8 cellular contexts compared by ENCODE assay signal in the genomic region with DNA sequence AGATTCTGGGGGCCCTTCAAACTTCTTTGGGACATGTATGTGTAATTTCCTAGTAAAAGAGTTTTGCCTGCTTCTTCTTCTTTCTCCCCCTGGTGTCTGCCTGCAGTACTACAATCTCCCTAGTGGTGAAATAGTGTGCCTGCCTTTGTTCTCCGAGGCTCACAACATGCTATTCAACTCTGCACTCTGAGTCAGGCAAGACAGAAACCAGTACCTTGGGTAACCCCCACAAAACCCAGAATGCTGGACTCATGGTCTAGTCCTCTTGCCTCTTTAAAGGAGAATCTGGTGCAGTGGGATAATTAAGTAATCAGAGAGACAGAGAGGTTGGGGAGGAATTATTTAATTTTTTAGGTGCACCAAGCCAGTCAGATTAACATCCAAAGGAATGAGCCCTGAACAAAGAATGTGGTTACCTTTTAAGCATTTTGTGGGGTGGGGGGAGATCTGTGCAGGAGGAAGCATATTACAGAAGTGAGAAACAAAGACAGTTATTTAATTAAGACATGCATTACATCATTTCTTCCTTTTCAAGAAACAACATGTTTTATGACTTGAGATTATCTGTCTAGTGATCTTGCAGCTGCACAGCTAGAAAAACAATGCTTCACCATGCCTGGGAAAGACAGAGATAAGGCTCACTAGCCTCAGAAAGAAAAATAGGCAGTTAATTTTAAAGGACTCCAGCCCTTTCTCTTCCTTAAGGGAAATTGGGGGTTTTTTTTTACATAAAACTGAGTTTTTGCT. TPM values are rescaled to one million over a fixed set of nuclear protein-coding genes. Genes with fewer than 3 reads are reported as not detected.
A peak's percentile ranks its signal among the peaks of the same experiment; 100 is the strongest.
DNase-seq lines count a peak whose midpoint lies in the region; ATAC-seq and TF ChIP-seq lines count a peak whose summit lies in the region.

No MANE protein-coding gene starts in this region.

- peak; percentile 44 for DNase-seq in CMK (ENCODE audit: low read depth)
- peak; percentile 72 for DNase-seq in RKO (ENCODE audit: low spot score)
- DNase-seq in activated T-helper 2 cell treated with anti-CD3 and anti-CD28 coated beads, Interferon-gamma antibody, Interleukin-2, Interleukin-4, amounts not matched to agents 10 μg/mL and 5 μg/mL and 100 μg/mL, durations not matched to agents 14 hours and 24 hours and 36 hours (ENCODE audit: low spot score) = peak; percentile 30
- DNase-seq in glutamatergic neuron = peak; percentile 61
- no peak for DNase-seq in retinal pigment epithelial cell (ENCODE audit: low read depth)

- ATAC-seq in GM19395 (IDR thresholded peaks at IDR 0.05; ENCODE audit: unreplicated experiment) = peak; percentile 88
- peak; percentile 79 for ATAC-seq in HG03558 (IDR thresholded peaks at IDR 0.05; ENCODE audit: extremely low read depth, unreplicated experiment)
- ATAC-seq in GM21447 (IDR thresholded peaks at IDR 0.05; ENCODE audit: unreplicated experiment) = no peak

- H3K27me3 Mint-ChIP-seq in activated T-helper 2 cell treated with anti-CD3 and anti-CD28 coated beads, Interferon-gamma antibody, Interleukin-2, Interleukin-4, amounts not matched to agents 10 μg/mL and 5 μg/mL and 100 μg/mL, durations not matched to agents 14 hours and 24 hours and 36 hours (ENCODE audit: low read depth) = peaks cover 6% of the 10 kb centered on the region
- no peaks in the 10 kb centered on the region for H3K27me3 Mint-ChIP-seq in glutamatergic neuron (ENCODE audit: unreplicated experiment)

- H3K9me3 Mint-ChIP-seq in activated T-helper 2 cell treated with anti-CD3 and anti-CD28 coated beads, Interferon-gamma antibody, Interleukin-2, Interleukin-4, amounts not matched to agents 10 μg/mL and 5 μg/mL and 100 μg/mL, durations not matched to agents 14 hours and 24 hours and 36 hours = peaks cover 8% of the 10 kb centered on the region
- peaks cover 1% of the 10 kb centered on the region for H3K9me3 Mint-ChIP-seq in glutamatergic neuron (ENCODE audit: unreplicated experiment)

- H3K36me3 Mint-ChIP-seq in activated T-helper 2 cell treated with anti-CD3 and anti-CD28 coated beads, Interferon-gamma antibody, Interleukin-2, Interleukin-4, amounts not matched to agents 10 μg/mL and 5 μg/mL and 100 μg/mL, durations not matched to agents 14 hours and 24 hours and 36 hours (ENCODE audit: low read depth) = no peaks in the 10 kb centered on the region
- H3K36me3 Mint-ChIP-seq in glutamatergic neuron (ENCODE audit: unreplicated experiment) = no peaks in the 10 kb centered on the region

- peak; percentile 88 for TF ChIP-seq CTCF in glutamatergic neuron (IDR thresholded peaks at IDR 0.05; ENCODE audit: partially characterized antibody, unreplicated experiment)
- TF ChIP-seq CTCF in retinal pigment epithelial cell (conservative IDR thresholded peaks at IDR 0.05; ENCODE audit: low read depth, low read length) = peak; percentile 98

- peak overlapping the region; percentile 21 for H3K27ac Mint-ChIP-seq in activated T-helper 2 cell treated with anti-CD3 and anti-CD28 coated beads, Interferon-gamma antibody, Interleukin-2, Interleukin-4, amounts not matched to agents 10 μg/mL and 5 μg/mL and 100 μg/mL, durations not matched to agents 14 hours and 24 hours and 36 hours
- no peak overlapping the region for H3K27ac Mint-ChIP-seq in glutamatergic neuron (ENCODE audit: unreplicated experiment)

- H3K4me1 Mint-ChIP-seq in activated T-helper 2 cell treated with anti-CD3 and anti-CD28 coated beads, Interferon-gamma antibody, Interleukin-2, Interleukin-4, amounts not matched to agents 10 μg/mL and 5 μg/mL and 100 μg/mL, durations not matched to agents 14 hours and 24 hours and 36 hours (ENCODE audit: low read depth) = peaks cover 14% of the 10 kb centered on the region
- no peaks in the 10 kb centered on the region for H3K4me1 Mint-ChIP-seq in glutamatergic neuron (ENCODE audit: low read depth, unreplicated experiment)

- intact Hi-C loops in activated T-helper 2 cell treated with anti-CD3 and anti-CD28 coated beads, Interferon-gamma antibody, Interleukin-2, Interleukin-4, amounts not matched to agents 10 μg/mL and 5 μg/mL and 100 μg/mL, durations not matched to agents 14 hours and 24 hours and 36 hours (cut with micrococcal nuclease) = no loop called here

- no peak overlapping the region for H3K4me3 ChIP-seq in retinal pigment epithelial cell (ENCODE audit: low read length)

- H3K4me3 Mint-ChIP-seq in activated T-helper 2 cell treated with anti-CD3 and anti-CD28 coated beads, Interferon-gamma antibody, Interleukin-2, Interleukin-4, amounts not matched to agents 10 μg/mL and 5 μg/mL and 100 μg/mL, durations not matched to agents 14 hours and 24 hours and 36 hours (ENCODE audit: low read depth) = no peak overlapping the region
- H3K4me3 Mint-ChIP-seq in glutamatergic neuron (ENCODE audit: unreplicated experiment) = no peak overlapping the region

RNA-seq across cellular contexts. Expression of gene MS4A6A, which starts 11.0 kb away (rescaled TPM):
- not detected in 2 replicates for total RNA-seq in activated T-helper 2 cell treated with anti-CD3 and anti-CD28 coated beads, Interferon-gamma antibody, Interleukin-2, Interleukin-4, amounts not matched to agents 10 μg/mL and 5 μg/mL and 100 μg/mL, durations not matched to agents 14 hours and 24 hours and 36 hours
- total RNA-seq in glutamatergic neuron (ENCODE audit: unreplicated experiment) = not detected

RNA-seq across cellular contexts. Expression of gene MS4A4E, which starts 49.1 kb away (rescaled TPM):
- total RNA-seq in activated T-helper 2 cell treated with anti-CD3 and anti-CD28 coated beads, Interferon-gamma antibody, Interleukin-2, Interleukin-4, amounts not matched to agents 10 μg/mL and 5 μg/mL and 100 μg/mL, durations not matched to agents 14 hours and 24 hours and 36 hours = not detected in 2 replicates
- not detected for total RNA-seq in glutamatergic neuron (ENCODE audit: unreplicated experiment)
